ENCODE assay signal across 25 cellular contexts in genomic region chr2:55948176-55948921, GRCh38. TPM values are rescaled to one million over a fixed set of nuclear protein-coding genes. Genes with fewer than 3 reads are reported as not detected.
DNase-seq lines count a peak whose midpoint lies in the region; TF ChIP-seq lines count a peak whose summit lies in the region.
"Had no signal": no experiment of that assay in that cellular context is flagged by ENCODE, and none has a peak within 500 bp of the region (broad histone marks: within the 10 kb centered on the region; RNA-seq: fewer than 3 reads in every experiment).

No MANE protein-coding gene starts in this region.

- H4K20me1 ChIP-seq in smooth muscle cell (ENCODE audit: low read depth): no peaks in the 10 kb centered on the region
- H4K20me1 ChIP-seq: BLaER1 treated with 17β-estradiol and CSF1 and Interleukin-3, amounts not matched to agents 10 nM and 100 nM had no signal

- H3K4me2 ChIP-seq in smooth muscle cell: peak overlapping the region; percentile 22

- DNase-seq in LHCN-M2 (ENCODE audit: low read depth): peak; percentile 8
- DNase-seq in astrocyte of the hippocampus (ENCODE audit: low read depth, low spot score): peak; percentile 38
- DNase-seq in left ventricle myocardium inferior: no peak
- DNase-seq in smooth muscle cell (lab: John Stamatoyannopoulos, UW; ENCODE audit: unreplicated experiment): no peak
- DNase-seq in activated naive CD4-positive, alpha-beta T cell treated with anti-CD3 and anti-CD28 coated beads, Interleukin-2, amount 10 ng/mL, durations not matched to agents 7 days and 5 days: no peak
- DNase-seq in NCI-H2227 treated with DMSO at 0.1 percent for 48 hours (lab: John Stamatoyannopoulos, UW): no peak
- DNase-seq in activated CD4-positive, alpha-beta T cell treated with anti-CD3 and anti-CD28 coated beads, Interleukin-2, amount 50 U/mL, for 48 hours: no peak
- DNase-seq: activated effector memory CD4-positive, alpha-beta T cell treated with Interleukin-2 at 50 U/mL for 16 hours; activated naive CD8-positive, alpha-beta T cell treated with anti-CD3 and anti-CD28 coated beads for 36 hours; body of pancreas; effector CD4-positive, alpha-beta T cell; foreskin melanocyte; GDM1; heart right ventricle; NCI-H1930; NCI-H526 treated with DMSO at 0.1 percent for 48 hours; stomach; T-helper 17 cell had no signal

- CTCF ChIA-PET in activated naive CD4-positive, alpha-beta T cell treated with anti-CD3 and anti-CD28 coated beads, Interleukin-2, amount 10 ng/mL, durations not matched to agents 7 days and 5 days (lab: Charles Lee): no interaction called here

- H3K4me3 ChIP-seq in left ventricle myocardium inferior (no peak overlapping the region), smooth muscle cell (no peak overlapping the region)
- H3K4me3 ChIP-seq: BLaER1 treated with 17β-estradiol and CSF1 and Interleukin-3, amounts not matched to agents 10 nM and 100 nM; body of pancreas; HAP-1; heart right ventricle; SK-N-MC; stomach; tibial nerve had no signal

- no peak for TF ChIP-seq CTCF in left ventricle myocardium inferior (IDR thresholded peaks at IDR 0.05; ENCODE audit: borderline replicate concordance)
- TF ChIP-seq CTCF in smooth muscle cell (IDR thresholded peaks at IDR 0.05; ENCODE audit: borderline replicate concordance, insufficient read depth, poor library complexity, severe bottlenecking): no peak

- no peaks in the 10 kb centered on the region for H3K36me3 ChIP-seq in left ventricle myocardium inferior
- no peaks in the 10 kb centered on the region for H3K36me3 ChIP-seq in smooth muscle cell (ENCODE audit: low read depth)
- H3K36me3 ChIP-seq: BLaER1 treated with 17β-estradiol and CSF1 and Interleukin-3, amounts not matched to agents 10 nM and 100 nM; HAP-1; heart right ventricle; stomach; tibial nerve had no signal

- H3K9me3 Mint-ChIP-seq in activated naive CD4-positive, alpha-beta T cell treated with anti-CD3 and anti-CD28 coated beads, Interleukin-2, amount 10 ng/mL, durations not matched to agents 7 days and 5 days: no peaks in the 10 kb centered on the region
- H3K9me3 Mint-ChIP-seq: activated naive CD8-positive, alpha-beta T cell treated with anti-CD3 and anti-CD28 coated beads for 36 hours had no signal

- no peaks in the 10 kb centered on the region for H3K79me2 ChIP-seq in smooth muscle cell (ENCODE audit: low read depth)

- H2AFZ ChIP-seq in smooth muscle cell (ENCODE audit: low read depth): no peak overlapping the region

- H3K27me3 ChIP-seq in left ventricle myocardium inferior (ENCODE audit: low read depth) (no peaks in the 10 kb centered on the region), smooth muscle cell (ENCODE audit: low read depth) (peaks cover 10% of the 10 kb centered on the region)
- H3K27me3 ChIP-seq: BLaER1 treated with 17β-estradiol and CSF1 and Interleukin-3, amounts not matched to agents 10 nM and 100 nM; body of pancreas; heart right ventricle; stomach; tibial nerve had no signal

- no peaks in the 10 kb centered on the region for H3K27me3 Mint-ChIP-seq in activated naive CD4-positive, alpha-beta T cell treated with anti-CD3 and anti-CD28 coated beads, Interleukin-2, amount 10 ng/mL, durations not matched to agents 7 days and 5 days

- no peaks in the 10 kb centered on the region for H3K36me3 Mint-ChIP-seq in activated naive CD4-positive, alpha-beta T cell treated with anti-CD3 and anti-CD28 coated beads, Interleukin-2, amount 10 ng/mL, durations not matched to agents 7 days and 5 days
- H3K36me3 Mint-ChIP-seq: activated naive CD8-positive, alpha-beta T cell treated with anti-CD3 and anti-CD28 coated beads for 36 hours; IgD-negative memory B cell had no signal

- no peaks in the 10 kb centered on the region for H3F3A ChIP-seq in smooth muscle cell (ENCODE audit: low read depth)

- H3K4me1 ChIP-seq in left ventricle myocardium inferior (no peaks in the 10 kb centered on the region), smooth muscle cell (ENCODE audit: low read depth) (no peaks in the 10 kb centered on the region)
- H3K4me1 ChIP-seq: body of pancreas, HAP-1 had no signal

- no peak overlapping the region for H3K9ac ChIP-seq in smooth muscle cell (ENCODE audit: low read depth)
- H3K9ac ChIP-seq: BLaER1 treated with 17β-estradiol and CSF1 and Interleukin-3, amounts not matched to agents 10 nM and 100 nM had no signal

- no peaks in the 10 kb centered on the region for H3K4me1 Mint-ChIP-seq in activated naive CD4-positive, alpha-beta T cell treated with anti-CD3 and anti-CD28 coated beads, Interleukin-2, amount 10 ng/mL, durations not matched to agents 7 days and 5 days
- H3K4me1 Mint-ChIP-seq: IgD-negative memory B cell, T-helper 17 cell had no signal

- no peak overlapping the region for H3K27ac Mint-ChIP-seq in activated naive CD4-positive, alpha-beta T cell treated with anti-CD3 and anti-CD28 coated beads, Interleukin-2, amount 10 ng/mL, durations not matched to agents 7 days and 5 days
- H3K27ac Mint-ChIP-seq: activated naive CD8-positive, alpha-beta T cell treated with anti-CD3 and anti-CD28 coated beads for 36 hours; IgD-negative memory B cell; progenitor cell of endocrine pancreas; T-helper 17 cell had no signal

- intact Hi-C loops in left ventricle myocardium inferior (cut with micrococcal nuclease): no loop called here

- H3K27ac ChIP-seq in left ventricle myocardium inferior (replicated peaks) (peak overlapping the region; percentile 32), smooth muscle cell (ENCODE audit: low read depth) (no peak overlapping the region)
- H3K27ac ChIP-seq: BLaER1 treated with 17β-estradiol and CSF1 and Interleukin-3, amounts not matched to agents 10 nM and 100 nM; body of pancreas; epithelial cell of prostate; SK-N-MC; stomach; tibial nerve had no signal

- H3K4me3 Mint-ChIP-seq in activated naive CD4-positive, alpha-beta T cell treated with anti-CD3 and anti-CD28 coated beads, Interleukin-2, amount 10 ng/mL, durations not matched to agents 7 days and 5 days: no peak overlapping the region
- H3K4me3 Mint-ChIP-seq: activated naive CD8-positive, alpha-beta T cell treated with anti-CD3 and anti-CD28 coated beads for 36 hours; IgD-negative memory B cell; T-helper 17 cell had no signal

- H3K9me3 ChIP-seq in left ventricle myocardium inferior (replicated peaks): no peaks in the 10 kb centered on the region
- H3K9me3 ChIP-seq in smooth muscle cell (replicated peaks; ENCODE audit: low read depth): no peaks in the 10 kb centered on the region
- H3K9me3 ChIP-seq: body of pancreas, HAP-1, heart right ventricle, stomach, tibial nerve had no signal

RNA-seq across cellular contexts. Expression of gene EFEMP1, which starts 24.8 kb away (rescaled TPM):
- total RNA-seq in LHCN-M2 (2014; rRNA removed) (37.8 and 52.5 TPM in 2 replicates), left ventricle myocardium inferior (72.3 TPM), smooth muscle cell (28.3 and 35.8 TPM in 2 replicates)
- polyA plus RNA-seq in LHCN-M2 (2012): 59.2 TPM
- polyA plus RNA-seq in smooth muscle cell: 17.1 and 19.2 TPM in 2 replicates
- total RNA-seq: activated naive CD8-positive, alpha-beta T cell treated with anti-CD3 and anti-CD28 coated beads for 36 hours; T-helper 17 cell had no signal
- polyA plus RNA-seq: IgD-negative memory B cell had no signal

Comparison
In these comparisons a context has a peak if more than half of its experiments do, and no peak if none do; other contexts are left out.
1. DNase-seq: peak in LHCN-M2 (single experiment) and astrocyte of the hippocampus (single experiment); none in left ventricle myocardium inferior (single experiment), smooth muscle cell (single experiment), activated naive CD4-positive, alpha-beta T cell treated with anti-CD3 and anti-CD28 coated beads, Interleukin-2, amount 10 ng/mL, durations not matched to agents 7 days and 5 days (single experiment), NCI-H2227 treated with DMSO at 0.1 percent for 48 hours (single experiment) and activated CD4-positive, alpha-beta T cell treated with anti-CD3 and anti-CD28 coated beads, Interleukin-2, amount 50 U/mL, for 48 hours (0 of 2).